Comparison of ENCODE assay signal across 11 cellular contexts in genomic region chr12:106074706-106075392, GRCh38.
DNase-seq lines count a peak whose midpoint lies in the region; ATAC-seq and TF ChIP-seq lines count a peak whose summit lies in the region.
"Had no signal": no experiment of that assay in that cellular context is flagged by ENCODE, and none has a peak within 500 bp of the region (broad histone marks: within the 10 kb centered on the region; RNA-seq: fewer than 3 reads in every experiment).

No MANE protein-coding gene starts in this region.

- H3K36me3 Mint-ChIP-seq in neural crest cell (ENCODE audit: low read depth), result peaks cover 28% of the 10 kb centered on the region

- H3K4me3 ChIP-seq in AG10803 (ENCODE audit: low read length), result no peak overlapping the region
- no peak overlapping the region for H3K4me3 ChIP-seq in SK-N-SH (ENCODE audit: low read depth in 2 of 2, low read length in 1 of 2)

- peaks cover 12 to 68% of the 10 kb centered on the region in 2 experiments for H3K36me3 ChIP-seq in SK-N-SH (replicated peaks in 1 of 2; ENCODE audit: control insufficient read depth in 1 of 2, insufficient read depth in 2 of 2, low read length in 1 of 2)

- POLR2A ChIA-PET in SK-N-SH (lab: Yijun Ruan, JAX), result no interaction called here

- 36% methylated on average over 11 of the region's 11 CpGs for WGBS in SK-N-SH (ENCODE audit: low lambda C conversion rate)

- H3K27me3 ChIP-seq in SK-N-SH (ENCODE audit: insufficient read depth), result no peaks in the 10 kb centered on the region

- H3K4me1 Mint-ChIP-seq in neural crest cell, result peaks cover 51% of the 10 kb centered on the region

- H3F3A ChIP-seq in SK-N-SH (replicated peaks; ENCODE audit: insufficient read depth), result peaks cover 13% of the 10 kb centered on the region

- H3K4me2 ChIP-seq in SK-N-SH, result peak overlapping the region; percentile 53

- peaks cover 75% of the 10 kb centered on the region for H3K79me2 ChIP-seq in SK-N-SH (ENCODE audit: insufficient read depth)

- peak overlapping the region; percentile 27; the same call in 1 of the 2 replicates for H3K9ac ChIP-seq in SK-N-SH

- H3K9me2 ChIP-seq in SK-N-SH, result no peaks in the 10 kb centered on the region

- H3K27me3 Mint-ChIP-seq in neural crest cell (ENCODE audit: low read depth), result no peaks in the 10 kb centered on the region

- TF ChIP-seq CTCF in AG10803 (conservative IDR thresholded peaks at IDR 0.05; ENCODE audit: low read length) (no peak), SK-N-SH (IDR thresholded peaks at IDR 0.05) (no peak), neural crest cell (conservative IDR thresholded peaks at IDR 0.05) (no peak)

- CTCF ChIA-PET in SK-N-SH (lab: Yijun Ruan, JAX), result interaction anchor here (0.8 to 1.2 kb wide), 2 partner anchors 12 to 30 kb away, joined by 3 read pairs; no protein-coding TSS in a partner anchor

- H2AFZ ChIP-seq in SK-N-SH (ENCODE audit: low read depth), result no peak overlapping the region

- DNase-seq in AG10803 (ENCODE audit: low read depth) (peak; percentile 70), SK-N-SH (peak; percentile 17), foreskin melanocyte (peak; percentile 60), neural crest cell (ENCODE audit: low read depth, low spot score) (no peak), KG1 (lab: John Stamatoyannopoulos, UW) (no peak)
- DNase-seq: activated naive CD4-positive, alpha-beta T cell; effector memory CD8-positive, alpha-beta T cell; NCI-H2171 had no signal

- H4K20me1 ChIP-seq in SK-N-SH (ENCODE audit: insufficient read depth), result no peaks in the 10 kb centered on the region; the same call in 1 of the 2 replicates

- H3K9me3 Mint-ChIP-seq in neural crest cell, result no peaks in the 10 kb centered on the region
- H3K9me3 Mint-ChIP-seq: effector memory CD8-positive, alpha-beta T cell had no signal

- peaks cover 3 to 19% of the 10 kb centered on the region in 2 experiments; a peak in 2 of 4 replicates for H3K4me1 ChIP-seq in SK-N-SH (ENCODE audit: control insufficient read depth in 1 of 2, insufficient read depth in 2 of 2, low read depth in 1 of 2, low read length in 1 of 2)

- H3K4me3 Mint-ChIP-seq in neural crest cell, result peak overlapping the region; percentile 42
- H3K4me3 Mint-ChIP-seq: effector memory CD8-positive, alpha-beta T cell had no signal

- TF ChIP-seq RAD21 in SK-N-SH (IDR thresholded peaks at IDR 0.05; ENCODE audit: low read length), result no peak

- peak overlapping the region; percentile 84 for H3K27ac Mint-ChIP-seq in neural crest cell (ENCODE audit: unreplicated experiment)

- ATAC-seq in HG02870 (IDR thresholded peaks at IDR 0.05; ENCODE audit: unreplicated experiment) (no peak), HG02588 (IDR thresholded peaks at IDR 0.05; ENCODE audit: unreplicated experiment) (no peak), GM19452 (IDR thresholded peaks at IDR 0.05; ENCODE audit: unreplicated experiment) (no peak)
- ATAC-seq: effector memory CD8-positive, alpha-beta T cell had no signal

- TF ChIP-seq EP300 in SK-N-SH (IDR thresholded peaks at IDR 0.05; ENCODE audit: borderline replicate concordance in 1 of 2, low read depth in 1 of 2, low read length in 1 of 2), result peak in 1 of 2 experiments; percentile 67; a peak in 2 of 4 replicates

- peak overlapping the region; percentile 64 to 71; a peak in 3 of 4 replicates for H3K27ac ChIP-seq in SK-N-SH (ENCODE audit: low read depth in 2 of 2, low read length in 1 of 2)

- H3K9me3 ChIP-seq in SK-N-SH, result no peaks in the 10 kb centered on the region

TF ChIP-seq in SK-N-SH, 30 proteins besides CTCF, POLR2A, EP300 and RAD21 (continues in another document):
- TF ChIP-seq TEAD4 (IDR thresholded peaks at IDR 0.05; ENCODE audit: borderline replicate concordance, insufficient read depth) (peak; percentile 71), SIN3A (IDR thresholded peaks at IDR 0.05; ENCODE audit: borderline replicate concordance, low read depth, low read length) (peak; percentile 60; the same call in 1 of the 2 replicates), POLR2AphosphoS5 (IDR thresholded peaks at IDR 0.05; ENCODE audit: low read depth, low read length) (no peak; the same call in 1 of the 2 replicates), SMC3 (IDR thresholded peaks at IDR 0.05; ENCODE audit: low read depth, low read length) (no peak), ELF1 (IDR thresholded peaks at IDR 0.05) (peak; percentile 23; the same call in 1 of the 2 replicates), TAF1 (IDR thresholded peaks at IDR 0.05; ENCODE audit: borderline replicate concordance, low read depth, low read length) (no peak), RFX5 (IDR thresholded peaks at IDR 0.05; ENCODE audit: low read length) (no peak), FOXJ3 (CRISPR knock-in tag; IDR thresholded peaks at IDR 0.05) (no peak), RCOR1 (IDR thresholded peaks at IDR 0.05; ENCODE audit: low read length) (no peak), FOXM1 (IDR thresholded peaks at IDR 0.05; ENCODE audit: low read depth) (peak; percentile 54; the same call in 1 of the 2 replicates), FOSL2 (IDR thresholded peaks at IDR 0.05; ENCODE audit: borderline replicate concordance, low read depth) (0 out of 2 replicates have a peak, but pooled peaks have one; percentile 55), GABPA (IDR thresholded peaks at IDR 0.05; ENCODE audit: low read depth) (no peak), YY1 (IDR thresholded peaks at IDR 0.05; ENCODE audit: low read depth) (0 out of 2 replicates have a peak, but pooled peaks have one; percentile 17), TCF12 (IDR thresholded peaks at IDR 0.05) (peak; percentile 79), JUND (IDR thresholded peaks at IDR 0.05) (peak; percentile 17), NRF1 (IDR thresholded peaks at IDR 0.05; ENCODE audit: low read depth, low read length) (no peak), GATA2 (CRISPR knock-in tag; IDR thresholded peaks at IDR 0.05) (0 out of 2 replicates have a peak, but pooled peaks have one; percentile 21)
- TF ChIP-seq, protein P1, sequence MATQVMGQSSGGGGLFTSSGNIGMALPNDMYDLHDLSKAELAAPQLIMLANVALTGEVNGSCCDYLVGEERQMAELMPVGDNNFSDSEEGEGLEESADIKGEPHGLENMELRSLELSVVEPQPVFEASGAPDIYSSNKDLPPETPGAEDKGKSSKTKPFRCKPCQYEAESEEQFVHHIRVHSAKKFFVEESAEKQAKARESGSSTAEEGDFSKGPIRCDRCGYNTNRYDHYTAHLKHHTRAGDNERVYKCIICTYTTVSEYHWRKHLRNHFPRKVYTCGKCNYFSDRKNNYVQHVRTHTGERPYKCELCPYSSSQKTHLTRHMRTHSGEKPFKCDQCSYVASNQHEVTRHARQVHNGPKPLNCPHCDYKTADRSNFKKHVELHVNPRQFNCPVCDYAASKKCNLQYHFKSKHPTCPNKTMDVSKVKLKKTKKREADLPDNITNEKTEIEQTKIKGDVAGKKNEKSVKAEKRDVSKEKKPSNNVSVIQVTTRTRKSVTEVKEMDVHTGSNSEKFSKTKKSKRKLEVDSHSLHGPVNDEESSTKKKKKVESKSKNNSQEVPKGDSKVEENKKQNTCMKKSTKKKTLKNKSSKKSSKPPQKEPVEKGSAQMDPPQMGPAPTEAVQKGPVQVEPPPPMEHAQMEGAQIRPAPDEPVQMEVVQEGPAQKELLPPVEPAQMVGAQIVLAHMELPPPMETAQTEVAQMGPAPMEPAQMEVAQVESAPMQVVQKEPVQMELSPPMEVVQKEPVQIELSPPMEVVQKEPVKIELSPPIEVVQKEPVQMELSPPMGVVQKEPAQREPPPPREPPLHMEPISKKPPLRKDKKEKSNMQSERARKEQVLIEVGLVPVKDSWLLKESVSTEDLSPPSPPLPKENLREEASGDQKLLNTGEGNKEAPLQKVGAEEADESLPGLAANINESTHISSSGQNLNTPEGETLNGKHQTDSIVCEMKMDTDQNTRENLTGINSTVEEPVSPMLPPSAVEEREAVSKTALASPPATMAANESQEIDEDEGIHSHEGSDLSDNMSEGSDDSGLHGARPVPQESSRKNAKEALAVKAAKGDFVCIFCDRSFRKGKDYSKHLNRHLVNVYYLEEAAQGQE (IDR thresholded peaks at IDR 0.05; ENCODE audit: low read depth, low read length), result 0 out of 2 replicates have a peak, but pooled peaks have one; percentile 16
- TF ChIP-seq, protein P2, sequence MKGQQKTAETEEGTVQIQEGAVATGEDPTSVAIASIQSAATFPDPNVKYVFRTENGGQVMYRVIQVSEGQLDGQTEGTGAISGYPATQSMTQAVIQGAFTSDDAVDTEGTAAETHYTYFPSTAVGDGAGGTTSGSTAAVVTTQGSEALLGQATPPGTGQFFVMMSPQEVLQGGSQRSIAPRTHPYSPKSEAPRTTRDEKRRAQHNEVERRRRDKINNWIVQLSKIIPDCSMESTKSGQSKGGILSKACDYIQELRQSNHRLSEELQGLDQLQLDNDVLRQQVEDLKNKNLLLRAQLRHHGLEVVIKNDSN (IDR thresholded peaks at IDR 0.05; ENCODE audit: borderline replicate concordance, low read depth), result no peak
- TF ChIP-seq, protein P3, sequence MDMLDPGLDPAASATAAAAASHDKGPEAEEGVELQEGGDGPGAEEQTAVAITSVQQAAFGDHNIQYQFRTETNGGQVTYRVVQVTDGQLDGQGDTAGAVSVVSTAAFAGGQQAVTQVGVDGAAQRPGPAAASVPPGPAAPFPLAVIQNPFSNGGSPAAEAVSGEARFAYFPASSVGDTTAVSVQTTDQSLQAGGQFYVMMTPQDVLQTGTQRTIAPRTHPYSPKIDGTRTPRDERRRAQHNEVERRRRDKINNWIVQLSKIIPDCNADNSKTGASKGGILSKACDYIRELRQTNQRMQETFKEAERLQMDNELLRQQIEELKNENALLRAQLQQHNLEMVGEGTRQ (IDR thresholded peaks at IDR 0.05; ENCODE audit: borderline replicate concordance, low read depth, low read length), result no peak
- TF ChIP-seq, protein P4, sequence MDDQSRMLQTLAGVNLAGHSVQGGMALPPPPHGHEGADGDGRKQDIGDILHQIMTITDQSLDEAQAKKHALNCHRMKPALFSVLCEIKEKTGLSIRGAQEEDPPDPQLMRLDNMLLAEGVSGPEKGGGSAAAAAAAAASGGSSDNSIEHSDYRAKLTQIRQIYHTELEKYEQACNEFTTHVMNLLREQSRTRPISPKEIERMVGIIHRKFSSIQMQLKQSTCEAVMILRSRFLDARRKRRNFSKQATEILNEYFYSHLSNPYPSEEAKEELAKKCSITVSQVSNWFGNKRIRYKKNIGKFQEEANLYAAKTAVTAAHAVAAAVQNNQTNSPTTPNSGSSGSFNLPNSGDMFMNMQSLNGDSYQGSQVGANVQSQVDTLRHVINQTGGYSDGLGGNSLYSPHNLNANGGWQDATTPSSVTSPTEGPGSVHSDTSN (IDR thresholded peaks at IDR 0.05), result peak; percentile 95

Comparison
In these comparisons a context has a peak if more than half of its experiments do, and no peak if none do; other contexts are left out.
1. DNase-seq: peak in AG10803 (single experiment), SK-N-SH (single experiment) and foreskin melanocyte (single experiment); none in neural crest cell (single experiment) and KG1 (single experiment).